ENCODE assay signal across 1 cellular context in the genomic region with DNA sequence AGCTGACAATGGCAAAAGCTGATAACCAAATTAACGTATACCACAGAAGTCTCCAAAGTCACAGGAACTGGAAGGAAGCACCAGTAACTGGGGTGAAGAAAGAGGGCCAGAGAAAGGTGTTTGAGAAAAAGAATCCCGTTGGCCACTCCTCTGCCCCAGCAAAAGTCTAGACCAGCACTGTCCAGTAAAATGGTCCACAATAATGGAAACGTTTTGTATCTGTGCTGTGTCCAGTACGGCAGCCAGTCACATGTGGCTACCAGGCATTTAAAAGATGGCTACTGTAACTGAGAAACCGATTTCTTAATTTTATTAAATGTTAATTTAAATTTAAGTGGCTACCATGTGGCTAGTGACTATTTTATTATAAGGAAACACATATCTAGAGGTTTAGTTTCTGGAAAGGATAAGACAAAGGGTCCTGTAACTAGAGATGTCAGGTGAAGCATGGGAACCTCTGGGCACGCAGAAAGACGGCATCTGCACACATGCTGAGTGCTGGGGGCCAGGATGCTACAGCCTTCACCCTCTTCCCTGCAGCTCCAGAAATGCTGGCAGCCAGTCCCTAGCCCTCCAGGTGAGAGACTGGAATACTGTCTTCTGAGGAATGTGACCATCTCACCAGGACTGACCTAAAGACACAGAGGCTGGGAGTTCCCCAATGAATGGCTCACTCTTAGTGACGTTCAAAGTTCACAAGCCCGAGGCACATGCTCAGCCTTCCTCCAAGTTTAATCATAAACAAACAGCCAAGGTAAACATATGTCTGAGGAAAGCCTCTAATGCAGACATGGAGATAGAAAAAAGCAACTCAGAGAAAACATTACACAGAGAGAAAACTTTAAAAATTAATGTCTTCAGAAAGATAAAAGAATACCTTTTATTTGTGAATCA.
TF ChIP-seq lines count a peak whose summit lies in the region.

No MANE protein-coding gene starts in this region.

TF ChIP-seq in H1, 55 proteins besides CTCF, POLR2A, EP300 and RAD21:
- TF ChIP-seq CTBP2 (IDR thresholded peaks at IDR 0.05; ENCODE audit: borderline replicate concordance, insufficient read depth, insufficient read length, low read length) = peak; percentile 38
- TF ChIP-seq CHD1 (IDR thresholded peaks at IDR 0.05; ENCODE audit: low read depth, low read length) = no peak
- TF ChIP-seq TEAD4 (IDR thresholded peaks at IDR 0.05; ENCODE audit: low read depth, low read length) = peak; percentile 40; the same call in 1 of the 2 replicates
- TF ChIP-seq HDAC2 (IDR thresholded peaks at IDR 0.05; ENCODE audit: borderline replicate concordance in 1 of 2, low read depth in 2 of 2, low read length in 2 of 2) = 0 out of 4 replicates have a peak, but pooled peaks of 1 of the 2 experiments have one; percentile 14
TF ChIP-seq in H1: peak in this region for 3.
